Comparison of ENCODE assay signal across 29 cellular contexts in the genomic region with DNA sequence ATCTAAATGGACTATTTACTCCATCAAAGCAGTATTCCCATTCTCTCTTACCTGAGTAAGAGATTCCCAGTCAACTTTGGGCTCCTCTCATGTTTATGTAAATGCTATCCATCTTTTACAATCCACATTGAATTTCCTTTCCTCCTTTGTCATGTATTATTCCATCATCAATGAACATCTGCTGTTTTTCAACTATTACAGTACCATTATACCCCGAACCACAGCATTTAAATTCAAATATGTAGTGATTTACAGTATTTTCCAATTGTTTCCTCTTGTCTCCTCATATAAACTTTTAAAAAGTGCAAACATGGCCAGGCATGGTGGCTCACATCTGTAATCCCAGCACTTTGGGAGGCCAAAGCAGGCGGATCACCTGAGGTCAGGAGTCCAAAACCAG. TPM values are rescaled to one million over a fixed set of nuclear protein-coding genes. Genes with fewer than 3 reads are reported as not detected.
"Had no signal": no experiment of that assay in that cellular context is flagged by ENCODE, and none has a peak within 500 bp of the region (broad histone marks: within the 10 kb centered on the region; RNA-seq: fewer than 3 reads in every experiment).

No MANE protein-coding gene starts in this region.

- H3K36me3 Mint-ChIP-seq: natural killer cell treated with Interleukin-12 subunit alpha and Interleukin-12 subunit beta and Interleukin-15 and Interleukin-18, amount 100 ng/mL, for 72 hours; stimulated activated effector memory CD8-positive, alpha-beta T cell treated with anti-CD3 and anti-CD28 coated beads, Interleukin-12 subunit alpha, Interleukin-12 subunit beta, amount 100 ng/mL, for 72 hours; stimulated activated naive B cell treated with anti-CD40 and anti-IgM and Interleukin-4, amounts not matched to agents 10 μg/mL and 1 μg/mL and 100 μg/mL, for 72 hours had no signal

- H3K27me3 ChIP-seq: ovary, right lobe of liver, sigmoid colon, stomach, thyroid gland, tibial nerve, upper lobe of left lung, vagina had no signal

- H3K9me3 Mint-ChIP-seq: nephron progenitor cell; neural crest cell; stimulated activated naive B cell treated with anti-CD40 and anti-IgM and Interleukin-4, amounts not matched to agents 10 μg/mL and 1 μg/mL and 100 μg/mL, for 72 hours had no signal

- H3K4me3 Mint-ChIP-seq: natural killer cell treated with Interleukin-12 subunit alpha and Interleukin-12 subunit beta and Interleukin-15 and Interleukin-18, amount 100 ng/mL, for 72 hours; nephron progenitor cell; neural crest cell; stimulated activated effector memory CD8-positive, alpha-beta T cell treated with anti-CD3 and anti-CD28 coated beads, Interleukin-12 subunit alpha, Interleukin-12 subunit beta, amount 100 ng/mL, for 72 hours; stimulated activated naive B cell treated with anti-CD40 and anti-IgM and Interleukin-4, amounts not matched to agents 10 μg/mL and 1 μg/mL and 100 μg/mL, for 72 hours; stimulated activated naive CD8-positive, alpha-beta T cell treated with anti-CD3 and anti-CD28 coated beads, Interleukin-15, Interleukin-2, amounts not matched to agents 100 ng/mL and 50 ng/mL, for 24 hours had no signal

- H3K9ac ChIP-seq: parathyroid adenoma had no signal

- H2AFZ ChIP-seq: parathyroid adenoma had no signal

- H3K27me3 Mint-ChIP-seq: natural killer cell treated with Interleukin-12 subunit alpha and Interleukin-12 subunit beta and Interleukin-15 and Interleukin-18, amount 100 ng/mL, for 72 hours; progenitor cell of endocrine pancreas; stimulated activated naive B cell treated with anti-CD40 and anti-IgM and Interleukin-4, amounts not matched to agents 10 μg/mL and 1 μg/mL and 100 μg/mL, for 72 hours; stimulated activated naive CD8-positive, alpha-beta T cell treated with anti-CD3 and anti-CD28 coated beads, Interleukin-15, Interleukin-2, amounts not matched to agents 100 ng/mL and 50 ng/mL, for 24 hours had no signal

- H3K4me1 Mint-ChIP-seq: nephron progenitor cell; neural crest cell; stimulated activated effector memory CD8-positive, alpha-beta T cell treated with anti-CD3 and anti-CD28 coated beads, Interleukin-12 subunit alpha, Interleukin-12 subunit beta, amount 100 ng/mL, for 72 hours; stimulated activated naive B cell treated with anti-CD40 and anti-IgM and Interleukin-4, amounts not matched to agents 10 μg/mL and 1 μg/mL and 100 μg/mL, for 72 hours had no signal

- FAIRE-seq: small intestine, urothelium cell line had no signal

- ATAC-seq: natural killer cell treated with Interleukin-12 subunit alpha and Interleukin-12 subunit beta and Interleukin-15 and Interleukin-18, amount 100 ng/mL, for 72 hours; psoas muscle; right cardiac atrium; right lobe of liver; stimulated activated effector memory CD8-positive, alpha-beta T cell treated with anti-CD3 and anti-CD28 coated beads, Interleukin-12 subunit alpha, Interleukin-12 subunit beta, amount 100 ng/mL, for 72 hours; stimulated activated naive B cell treated with anti-CD40 and anti-IgM and Interleukin-4, amounts not matched to agents 10 μg/mL and 1 μg/mL and 100 μg/mL, for 72 hours had no signal

- H3K4me1 ChIP-seq: psoas muscle, right lobe of liver, sigmoid colon, stomach, thyroid gland, tibial nerve, upper lobe of left lung, vagina had no signal

- H3K27ac Mint-ChIP-seq: natural killer cell treated with Interleukin-12 subunit alpha and Interleukin-12 subunit beta and Interleukin-15 and Interleukin-18, amount 100 ng/mL, for 72 hours; nephron progenitor cell; progenitor cell of endocrine pancreas; stimulated activated effector memory CD8-positive, alpha-beta T cell treated with anti-CD3 and anti-CD28 coated beads, Interleukin-12 subunit alpha, Interleukin-12 subunit beta, amount 100 ng/mL, for 72 hours; stimulated activated naive B cell treated with anti-CD40 and anti-IgM and Interleukin-4, amounts not matched to agents 10 μg/mL and 1 μg/mL and 100 μg/mL, for 72 hours; stimulated activated naive CD8-positive, alpha-beta T cell treated with anti-CD3 and anti-CD28 coated beads, Interleukin-15, Interleukin-2, amounts not matched to agents 100 ng/mL and 50 ng/mL, for 24 hours had no signal

- H3K9me3 ChIP-seq: ovary, psoas muscle, right lobe of liver, sigmoid colon, stomach, thoracic aorta, thyroid gland, tibial nerve, upper lobe of left lung, vagina had no signal

- H3K27ac ChIP-seq: ovary, parathyroid adenoma, psoas muscle, right lobe of liver, sigmoid colon, stomach, thoracic aorta, thyroid gland, tibial nerve, upper lobe of left lung, vagina had no signal

- DNase-seq: nephron progenitor cell; occipital lobe; ovary; posterior cingulate gyrus; psoas muscle; right cardiac atrium; right lobe of liver; sigmoid colon; small intestine; stimulated activated CD4-positive, alpha-beta T cell treated with anti-CD3 and anti-CD28 coated beads, Interleukin-15, amount 100 ng/mL, for 24 hours; stimulated activated CD4-positive, alpha-beta T cell treated with anti-CD3 and anti-CD28 coated beads, Interleukin-2, amount 100 ng/mL, for 24 hours; stimulated activated CD4-positive, alpha-beta T cell treated with anti-CD3 and anti-CD28 coated beads, Interleukin-2, amount 100 ng/mL, for 48 hours; stimulated activated CD4-positive, alpha-beta T cell treated with anti-CD3 and anti-CD28 coated beads, Interleukin-4, amount 100 ng/mL, for 24 hours; stimulated activated naive B cell treated with anti-CD40 and anti-IgM and Interleukin-4, amounts not matched to agents 10 μg/mL and 1 μg/mL and 100 μg/mL, for 72 hours; stimulated activated naive CD4-positive, alpha-beta T cell treated with Interleukin-2 at 50 U/mL for 16 hours; stomach; thyroid gland; trophoblast cell; upper lobe of left lung had no signal

RNA-seq across cellular contexts. Expression of gene PCLO, which starts 20.3 kb away (rescaled TPM):
- total RNA-seq: natural killer cell treated with Interleukin-12 subunit alpha and Interleukin-12 subunit beta and Interleukin-15 and Interleukin-18, amount 100 ng/mL, for 72 hours had no signal
